ENCODE assay signal across 1 cellular context in the genomic region with DNA sequence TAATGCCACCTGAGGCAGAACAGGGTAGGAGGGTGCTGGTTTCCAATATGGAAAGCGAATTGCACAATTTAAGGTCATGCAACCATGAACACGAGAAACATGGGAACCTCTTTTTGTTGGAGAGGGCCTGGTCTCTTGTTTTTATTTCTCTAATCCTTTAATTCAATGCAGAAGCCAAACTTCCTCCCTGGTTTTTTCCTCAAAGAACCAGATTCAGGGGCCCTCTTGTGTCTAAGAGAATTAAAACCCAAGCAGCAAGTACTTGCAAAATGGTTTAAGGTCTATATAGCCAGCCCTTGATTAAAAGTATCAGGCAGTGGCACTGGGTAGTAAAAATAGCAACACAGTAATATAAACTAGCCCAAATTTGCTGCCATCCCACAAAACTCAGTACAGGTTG.
TF ChIP-seq lines count a peak whose summit lies in the region.

No MANE protein-coding gene starts in this region.

TF ChIP-seq in GM23338, 12 proteins besides CTCF, POLR2A, EP300 and RAD21 (continued from another document):
- TF ChIP-seq, protein P1, sequence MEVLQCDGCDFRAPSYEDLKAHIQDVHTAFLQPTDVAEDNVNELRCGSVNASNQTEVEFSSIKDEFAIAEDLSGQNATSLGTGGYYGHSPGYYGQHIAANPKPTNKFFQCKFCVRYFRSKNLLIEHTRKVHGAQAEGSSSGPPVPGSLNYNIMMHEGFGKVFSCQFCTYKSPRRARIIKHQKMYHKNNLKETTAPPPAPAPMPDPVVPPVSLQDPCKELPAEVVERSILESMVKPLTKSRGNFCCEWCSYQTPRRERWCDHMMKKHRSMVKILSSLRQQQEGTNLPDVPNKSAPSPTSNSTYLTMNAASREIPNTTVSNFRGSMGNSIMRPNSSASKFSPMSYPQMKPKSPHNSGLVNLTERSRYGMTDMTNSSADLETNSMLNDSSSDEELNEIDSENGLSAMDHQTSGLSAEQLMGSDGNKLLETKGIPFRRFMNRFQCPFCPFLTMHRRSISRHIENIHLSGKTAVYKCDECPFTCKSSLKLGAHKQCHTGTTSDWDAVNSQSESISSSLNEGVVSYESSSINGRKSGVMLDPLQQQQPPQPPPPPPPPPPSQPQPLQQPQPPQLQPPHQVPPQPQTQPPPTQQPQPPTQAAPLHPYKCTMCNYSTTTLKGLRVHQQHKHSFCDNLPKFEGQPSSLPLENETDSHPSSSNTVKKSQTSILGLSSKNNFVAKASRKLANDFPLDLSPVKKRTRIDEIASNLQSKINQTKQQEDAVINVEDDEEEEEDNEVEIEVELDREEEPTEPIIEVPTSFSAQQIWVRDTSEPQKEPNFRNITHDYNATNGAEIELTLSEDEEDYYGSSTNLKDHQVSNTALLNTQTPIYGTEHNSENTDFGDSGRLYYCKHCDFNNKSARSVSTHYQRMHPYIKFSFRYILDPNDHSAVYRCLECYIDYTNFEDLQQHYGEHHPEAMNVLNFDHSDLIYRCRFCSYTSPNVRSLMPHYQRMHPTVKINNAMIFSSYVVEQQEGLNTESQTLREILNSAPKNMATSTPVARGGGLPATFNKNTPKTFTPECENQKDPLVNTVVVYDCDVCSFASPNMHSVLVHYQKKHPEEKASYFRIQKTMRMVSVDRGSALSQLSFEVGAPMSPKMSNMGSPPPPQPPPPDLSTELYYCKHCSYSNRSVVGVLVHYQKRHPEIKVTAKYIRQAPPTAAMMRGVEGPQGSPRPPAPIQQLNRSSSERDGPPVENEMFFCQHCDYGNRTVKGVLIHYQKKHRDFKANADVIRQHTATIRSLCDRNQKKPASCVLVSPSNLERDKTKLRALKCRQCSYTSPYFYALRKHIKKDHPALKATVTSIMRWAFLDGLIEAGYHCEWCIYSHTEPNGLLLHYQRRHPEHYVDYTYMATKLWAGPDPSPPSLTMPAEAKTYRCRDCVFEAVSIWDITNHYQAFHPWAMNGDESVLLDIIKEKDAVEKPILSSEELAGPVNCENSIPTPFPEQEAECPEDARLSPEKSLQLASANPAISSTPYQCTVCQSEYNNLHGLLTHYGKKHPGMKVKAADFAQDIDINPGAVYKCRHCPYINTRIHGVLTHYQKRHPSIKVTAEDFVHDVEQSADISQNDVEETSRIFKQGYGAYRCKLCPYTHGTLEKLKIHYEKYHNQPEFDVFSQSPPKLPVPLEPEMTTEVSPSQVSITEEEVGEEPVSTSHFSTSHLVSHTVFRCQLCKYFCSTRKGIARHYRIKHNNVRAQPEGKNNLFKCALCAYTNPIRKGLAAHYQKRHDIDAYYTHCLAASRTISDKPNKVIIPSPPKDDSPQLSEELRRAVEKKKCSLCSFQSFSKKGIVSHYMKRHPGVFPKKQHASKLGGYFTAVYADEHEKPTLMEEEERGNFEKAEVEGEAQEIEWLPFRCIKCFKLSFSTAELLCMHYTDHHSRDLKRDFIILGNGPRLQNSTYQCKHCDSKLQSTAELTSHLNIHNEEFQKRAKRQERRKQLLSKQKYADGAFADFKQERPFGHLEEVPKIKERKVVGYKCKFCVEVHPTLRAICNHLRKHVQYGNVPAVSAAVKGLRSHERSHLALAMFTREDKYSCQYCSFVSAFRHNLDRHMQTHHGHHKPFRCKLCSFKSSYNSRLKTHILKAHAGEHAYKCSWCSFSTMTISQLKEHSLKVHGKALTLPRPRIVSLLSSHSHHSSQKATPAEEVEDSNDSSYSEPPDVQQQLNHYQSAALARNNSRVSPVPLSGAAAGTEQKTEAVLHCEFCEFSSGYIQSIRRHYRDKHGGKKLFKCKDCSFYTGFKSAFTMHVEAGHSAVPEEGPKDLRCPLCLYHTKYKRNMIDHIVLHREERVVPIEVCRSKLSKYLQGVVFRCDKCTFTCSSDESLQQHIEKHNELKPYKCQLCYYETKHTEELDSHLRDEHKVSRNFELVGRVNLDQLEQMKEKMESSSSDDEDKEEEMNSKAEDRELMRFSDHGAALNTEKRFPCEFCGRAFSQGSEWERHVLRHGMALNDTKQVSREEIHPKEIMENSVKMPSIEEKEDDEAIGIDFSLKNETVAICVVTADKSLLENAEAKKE (CRISPR knock-in tag; IDR thresholded peaks at IDR 0.05) = no peak
- TF ChIP-seq POLR2AphosphoS5 (IDR thresholded peaks at IDR 0.05; ENCODE audit: low read depth) (no peak), ZNF114 (CRISPR knock-in tag; IDR thresholded peaks at IDR 0.05) (no peak), EZH2 (IDR thresholded peaks at IDR 0.05; ENCODE audit: low read depth, unreplicated experiment) (no peak), CREB1 (CRISPR knock-in tag; IDR thresholded peaks at IDR 0.05; ENCODE audit: low read depth) (no peak), ZNF331 (CRISPR knock-in tag; IDR thresholded peaks at IDR 0.05; ENCODE audit: low read depth) (no peak), EZH2phosphoT487 (IDR thresholded peaks at IDR 0.05; ENCODE audit: unreplicated experiment) (no peak)
- TF ChIP-seq, protein P2, sequence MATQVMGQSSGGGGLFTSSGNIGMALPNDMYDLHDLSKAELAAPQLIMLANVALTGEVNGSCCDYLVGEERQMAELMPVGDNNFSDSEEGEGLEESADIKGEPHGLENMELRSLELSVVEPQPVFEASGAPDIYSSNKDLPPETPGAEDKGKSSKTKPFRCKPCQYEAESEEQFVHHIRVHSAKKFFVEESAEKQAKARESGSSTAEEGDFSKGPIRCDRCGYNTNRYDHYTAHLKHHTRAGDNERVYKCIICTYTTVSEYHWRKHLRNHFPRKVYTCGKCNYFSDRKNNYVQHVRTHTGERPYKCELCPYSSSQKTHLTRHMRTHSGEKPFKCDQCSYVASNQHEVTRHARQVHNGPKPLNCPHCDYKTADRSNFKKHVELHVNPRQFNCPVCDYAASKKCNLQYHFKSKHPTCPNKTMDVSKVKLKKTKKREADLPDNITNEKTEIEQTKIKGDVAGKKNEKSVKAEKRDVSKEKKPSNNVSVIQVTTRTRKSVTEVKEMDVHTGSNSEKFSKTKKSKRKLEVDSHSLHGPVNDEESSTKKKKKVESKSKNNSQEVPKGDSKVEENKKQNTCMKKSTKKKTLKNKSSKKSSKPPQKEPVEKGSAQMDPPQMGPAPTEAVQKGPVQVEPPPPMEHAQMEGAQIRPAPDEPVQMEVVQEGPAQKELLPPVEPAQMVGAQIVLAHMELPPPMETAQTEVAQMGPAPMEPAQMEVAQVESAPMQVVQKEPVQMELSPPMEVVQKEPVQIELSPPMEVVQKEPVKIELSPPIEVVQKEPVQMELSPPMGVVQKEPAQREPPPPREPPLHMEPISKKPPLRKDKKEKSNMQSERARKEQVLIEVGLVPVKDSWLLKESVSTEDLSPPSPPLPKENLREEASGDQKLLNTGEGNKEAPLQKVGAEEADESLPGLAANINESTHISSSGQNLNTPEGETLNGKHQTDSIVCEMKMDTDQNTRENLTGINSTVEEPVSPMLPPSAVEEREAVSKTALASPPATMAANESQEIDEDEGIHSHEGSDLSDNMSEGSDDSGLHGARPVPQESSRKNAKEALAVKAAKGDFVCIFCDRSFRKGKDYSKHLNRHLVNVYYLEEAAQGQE (IDR thresholded peaks at IDR 0.05; ENCODE audit: unreplicated experiment) = no peak
- TF ChIP-seq, protein P3, sequence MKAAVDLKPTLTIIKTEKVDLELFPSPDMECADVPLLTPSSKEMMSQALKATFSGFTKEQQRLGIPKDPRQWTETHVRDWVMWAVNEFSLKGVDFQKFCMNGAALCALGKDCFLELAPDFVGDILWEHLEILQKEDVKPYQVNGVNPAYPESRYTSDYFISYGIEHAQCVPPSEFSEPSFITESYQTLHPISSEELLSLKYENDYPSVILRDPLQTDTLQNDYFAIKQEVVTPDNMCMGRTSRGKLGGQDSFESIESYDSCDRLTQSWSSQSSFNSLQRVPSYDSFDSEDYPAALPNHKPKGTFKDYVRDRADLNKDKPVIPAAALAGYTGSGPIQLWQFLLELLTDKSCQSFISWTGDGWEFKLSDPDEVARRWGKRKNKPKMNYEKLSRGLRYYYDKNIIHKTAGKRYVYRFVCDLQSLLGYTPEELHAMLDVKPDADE (IDR thresholded peaks at IDR 0.05) = no peak
